1 cellular context compared by ENCODE assay signal in the genomic region with DNA sequence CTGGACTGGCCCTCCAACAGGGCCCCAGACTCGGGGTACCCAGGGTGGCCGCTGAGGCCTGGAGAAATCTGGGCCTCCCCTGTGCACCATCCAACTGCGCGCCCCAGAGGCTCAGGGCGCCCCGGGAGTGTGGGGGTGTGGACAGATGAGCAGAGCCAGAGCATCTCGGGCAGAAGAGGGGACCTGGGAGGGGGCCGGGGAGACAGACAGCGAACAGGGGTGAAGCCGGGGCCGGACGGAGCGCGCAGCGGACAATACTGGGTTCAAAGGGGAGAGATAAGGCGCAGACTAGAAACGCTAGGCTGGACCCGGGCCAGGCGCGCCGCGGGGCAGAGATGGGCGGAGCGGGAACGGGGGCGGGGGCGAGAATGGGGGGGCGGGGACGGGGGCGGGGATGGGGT.
TF ChIP-seq lines count a peak whose summit lies in the region.

No MANE protein-coding gene starts in this region.

TF ChIP-seq in HepG2, 621 proteins besides CTCF, POLR2A, EP300 and RAD21 (continued from another document and continues in another):
- TF ChIP-seq CEBPG (CRISPR knock-in tag; IDR thresholded peaks at IDR 0.05) = no peak
- TF ChIP-seq MAZ (IDR thresholded peaks at IDR 0.05; ENCODE audit: borderline replicate concordance, low read depth, low read length) = no peak
- no peak for TF ChIP-seq MAZ (CRISPR knock-in tag; IDR thresholded peaks at IDR 0.05; ENCODE audit: low read depth)
- TF ChIP-seq ZNF136 (CRISPR knock-in tag; IDR thresholded peaks at IDR 0.05; ENCODE audit: low read depth) = no peak
- no peak for TF ChIP-seq HOXA9 (CRISPR knock-in tag; IDR thresholded peaks at IDR 0.05; ENCODE audit: borderline replicate concordance)
- no peak for TF ChIP-seq ZNF121 (CRISPR knock-in tag; IDR thresholded peaks at IDR 0.05)
- 0 out of 2 replicates have a peak, but pooled peaks have one; percentile 20 for TF ChIP-seq ZNF564 (CRISPR knock-in tag; IDR thresholded peaks at IDR 0.05)
- TF ChIP-seq, protein P1, sequence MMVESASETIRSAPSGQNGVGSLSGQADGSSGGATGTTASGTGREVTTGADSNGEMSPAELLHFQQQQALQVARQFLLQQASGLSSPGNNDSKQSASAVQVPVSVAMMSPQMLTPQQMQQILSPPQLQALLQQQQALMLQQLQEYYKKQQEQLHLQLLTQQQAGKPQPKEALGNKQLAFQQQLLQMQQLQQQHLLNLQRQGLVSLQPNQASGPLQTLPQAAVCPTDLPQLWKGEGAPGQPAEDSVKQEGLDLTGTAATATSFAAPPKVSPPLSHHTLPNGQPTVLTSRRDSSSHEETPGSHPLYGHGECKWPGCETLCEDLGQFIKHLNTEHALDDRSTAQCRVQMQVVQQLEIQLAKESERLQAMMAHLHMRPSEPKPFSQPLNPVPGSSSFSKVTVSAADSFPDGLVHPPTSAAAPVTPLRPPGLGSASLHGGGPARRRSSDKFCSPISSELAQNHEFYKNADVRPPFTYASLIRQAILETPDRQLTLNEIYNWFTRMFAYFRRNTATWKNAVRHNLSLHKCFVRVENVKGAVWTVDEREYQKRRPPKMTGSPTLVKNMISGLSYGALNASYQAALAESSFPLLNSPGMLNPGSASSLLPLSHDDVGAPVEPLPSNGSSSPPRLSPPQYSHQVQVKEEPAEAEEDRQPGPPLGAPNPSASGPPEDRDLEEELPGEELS (CRISPR knock-in tag; IDR thresholded peaks at IDR 0.05) = peak; percentile 67
- no peak for TF ChIP-seq ZSCAN30 (CRISPR knock-in tag; IDR thresholded peaks at IDR 0.05)
- TF ChIP-seq, protein P2, sequence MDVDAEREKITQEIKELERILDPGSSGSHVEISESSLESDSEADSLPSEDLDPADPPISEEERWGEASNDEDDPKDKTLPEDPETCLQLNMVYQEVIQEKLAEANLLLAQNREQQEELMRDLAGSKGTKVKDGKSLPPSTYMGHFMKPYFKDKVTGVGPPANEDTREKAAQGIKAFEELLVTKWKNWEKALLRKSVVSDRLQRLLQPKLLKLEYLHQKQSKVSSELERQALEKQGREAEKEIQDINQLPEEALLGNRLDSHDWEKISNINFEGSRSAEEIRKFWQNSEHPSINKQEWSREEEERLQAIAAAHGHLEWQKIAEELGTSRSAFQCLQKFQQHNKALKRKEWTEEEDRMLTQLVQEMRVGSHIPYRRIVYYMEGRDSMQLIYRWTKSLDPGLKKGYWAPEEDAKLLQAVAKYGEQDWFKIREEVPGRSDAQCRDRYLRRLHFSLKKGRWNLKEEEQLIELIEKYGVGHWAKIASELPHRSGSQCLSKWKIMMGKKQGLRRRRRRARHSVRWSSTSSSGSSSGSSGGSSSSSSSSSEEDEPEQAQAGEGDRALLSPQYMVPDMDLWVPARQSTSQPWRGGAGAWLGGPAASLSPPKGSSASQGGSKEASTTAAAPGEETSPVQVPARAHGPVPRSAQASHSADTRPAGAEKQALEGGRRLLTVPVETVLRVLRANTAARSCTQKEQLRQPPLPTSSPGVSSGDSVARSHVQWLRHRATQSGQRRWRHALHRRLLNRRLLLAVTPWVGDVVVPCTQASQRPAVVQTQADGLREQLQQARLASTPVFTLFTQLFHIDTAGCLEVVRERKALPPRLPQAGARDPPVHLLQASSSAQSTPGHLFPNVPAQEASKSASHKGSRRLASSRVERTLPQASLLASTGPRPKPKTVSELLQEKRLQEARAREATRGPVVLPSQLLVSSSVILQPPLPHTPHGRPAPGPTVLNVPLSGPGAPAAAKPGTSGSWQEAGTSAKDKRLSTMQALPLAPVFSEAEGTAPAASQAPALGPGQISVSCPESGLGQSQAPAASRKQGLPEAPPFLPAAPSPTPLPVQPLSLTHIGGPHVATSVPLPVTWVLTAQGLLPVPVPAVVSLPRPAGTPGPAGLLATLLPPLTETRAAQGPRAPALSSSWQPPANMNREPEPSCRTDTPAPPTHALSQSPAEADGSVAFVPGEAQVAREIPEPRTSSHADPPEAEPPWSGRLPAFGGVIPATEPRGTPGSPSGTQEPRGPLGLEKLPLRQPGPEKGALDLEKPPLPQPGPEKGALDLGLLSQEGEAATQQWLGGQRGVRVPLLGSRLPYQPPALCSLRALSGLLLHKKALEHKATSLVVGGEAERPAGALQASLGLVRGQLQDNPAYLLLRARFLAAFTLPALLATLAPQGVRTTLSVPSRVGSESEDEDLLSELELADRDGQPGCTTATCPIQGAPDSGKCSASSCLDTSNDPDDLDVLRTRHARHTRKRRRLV (CRISPR knock-in tag; IDR thresholded peaks at IDR 0.05) = no peak
- TF ChIP-seq GATA4 (IDR thresholded peaks at IDR 0.05; ENCODE audit: borderline replicate concordance, low read depth) = peak; percentile 48; the same call in 1 of the 2 replicates
- no peak for TF ChIP-seq ZNF674 (CRISPR knock-in tag; IDR thresholded peaks at IDR 0.05; ENCODE audit: low read depth)
- TF ChIP-seq, protein P3, sequence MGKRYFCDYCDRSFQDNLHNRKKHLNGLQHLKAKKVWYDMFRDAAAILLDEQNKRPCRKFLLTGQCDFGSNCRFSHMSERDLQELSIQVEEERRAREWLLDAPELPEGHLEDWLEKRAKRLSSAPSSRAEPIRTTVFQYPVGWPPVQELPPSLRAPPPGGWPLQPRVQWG (CRISPR knock-in tag; IDR thresholded peaks at IDR 0.05; ENCODE audit: borderline replicate concordance, low read depth) = no peak
- no peak for TF ChIP-seq ZNF629 (CRISPR knock-in tag; conservative IDR thresholded peaks at IDR 0.05)
- TF ChIP-seq ZNF678 (CRISPR knock-in tag; IDR thresholded peaks at IDR 0.05) = no peak
- no peak for TF ChIP-seq ZNF20 (CRISPR knock-in tag; IDR thresholded peaks at IDR 0.05)
- 0 out of 2 replicates have a peak, but pooled peaks have one; percentile 10 for TF ChIP-seq FOXA3 (CRISPR knock-in tag; IDR thresholded peaks at IDR 0.05)
- no peak for TF ChIP-seq FOXM1 (CRISPR knock-in tag; IDR thresholded peaks at IDR 0.05)
- TF ChIP-seq, protein P4, sequence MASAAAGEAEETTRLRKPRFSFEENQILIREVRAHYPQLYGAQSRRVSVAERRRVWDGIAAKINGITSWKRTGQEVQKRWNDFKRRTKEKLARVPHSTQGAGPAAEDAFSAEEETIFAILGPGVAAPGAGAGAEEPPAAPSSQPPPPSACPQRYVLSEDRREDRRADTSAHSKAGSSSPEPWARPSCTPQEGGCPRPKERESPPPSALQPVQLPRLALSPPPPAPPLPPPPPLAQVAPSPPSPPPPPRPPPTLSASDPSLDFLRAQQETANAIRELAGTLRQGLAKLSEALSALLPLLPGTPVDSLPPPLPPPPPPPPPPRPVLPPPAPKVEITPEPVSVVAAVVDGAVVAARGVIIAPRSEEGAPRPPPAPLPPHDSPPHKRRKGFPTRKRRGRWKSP (CRISPR knock-in tag; IDR thresholded peaks at IDR 0.05) = no peak
- TF ChIP-seq ZNF468 (CRISPR knock-in tag; IDR thresholded peaks at IDR 0.05) = no peak
- TF ChIP-seq, protein P5, sequence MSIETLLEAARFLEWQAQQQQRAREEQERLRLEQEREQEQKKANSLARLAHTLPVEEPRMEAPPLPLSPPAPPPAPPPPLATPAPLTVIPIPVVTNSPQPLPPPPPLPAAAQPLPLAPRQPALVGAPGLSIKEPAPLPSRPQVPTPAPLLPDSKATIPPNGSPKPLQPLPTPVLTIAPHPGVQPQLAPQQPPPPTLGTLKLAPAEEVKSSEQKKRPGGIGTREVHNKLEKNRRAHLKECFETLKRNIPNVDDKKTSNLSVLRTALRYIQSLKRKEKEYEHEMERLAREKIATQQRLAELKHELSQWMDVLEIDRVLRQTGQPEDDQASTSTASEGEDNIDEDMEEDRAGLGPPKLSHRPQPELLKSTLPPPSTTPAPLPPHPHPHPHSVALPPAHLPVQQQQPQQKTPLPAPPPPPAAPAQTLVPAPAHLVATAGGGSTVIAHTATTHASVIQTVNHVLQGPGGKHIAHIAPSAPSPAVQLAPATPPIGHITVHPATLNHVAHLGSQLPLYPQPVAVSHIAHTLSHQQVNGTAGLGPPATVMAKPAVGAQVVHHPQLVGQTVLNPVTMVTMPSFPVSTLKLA (IDR thresholded peaks at IDR 0.05) = no peak
- no peak for TF ChIP-seq ZNF589 (CRISPR knock-in tag; conservative IDR thresholded peaks at IDR 0.05)
- TF ChIP-seq NFYB (CRISPR knock-in tag; IDR thresholded peaks at IDR 0.05) = no peak
- TF ChIP-seq ZNF547 (CRISPR knock-in tag; IDR thresholded peaks at IDR 0.05) = no peak
- no peak for TF ChIP-seq PAF1 (CRISPR knock-in tag; IDR thresholded peaks at IDR 0.05)
- peak; percentile 51; the same call in 1 of the 2 replicates for TF ChIP-seq NR2C2 (CRISPR knock-in tag; IDR thresholded peaks at IDR 0.05; ENCODE audit: borderline replicate concordance)
- no peak for TF ChIP-seq ZFP41 (CRISPR knock-in tag; IDR thresholded peaks at IDR 0.05; ENCODE audit: borderline replicate concordance)
- TF ChIP-seq SCMH1 (CRISPR knock-in tag; IDR thresholded peaks at IDR 0.05; ENCODE audit: borderline replicate concordance) = no peak
- no peak for TF ChIP-seq ZNF577 (CRISPR knock-in tag; IDR thresholded peaks at IDR 0.05; ENCODE audit: borderline replicate concordance, low read depth)
- no peak for TF ChIP-seq FOXP1 (IDR thresholded peaks at IDR 0.05)
- peak; percentile 9; the same call in 1 of the 2 replicates for TF ChIP-seq FOXP1 (CRISPR knock-in tag; IDR thresholded peaks at IDR 0.05)
- no peak for TF ChIP-seq TAF1 (CRISPR knock-in tag; IDR thresholded peaks at IDR 0.05)
- no peak for TF ChIP-seq TOE1 (CRISPR knock-in tag; IDR thresholded peaks at IDR 0.05)
- no peak for TF ChIP-seq ADNP (CRISPR knock-in tag; IDR thresholded peaks at IDR 0.05)
- TF ChIP-seq, protein P6, sequence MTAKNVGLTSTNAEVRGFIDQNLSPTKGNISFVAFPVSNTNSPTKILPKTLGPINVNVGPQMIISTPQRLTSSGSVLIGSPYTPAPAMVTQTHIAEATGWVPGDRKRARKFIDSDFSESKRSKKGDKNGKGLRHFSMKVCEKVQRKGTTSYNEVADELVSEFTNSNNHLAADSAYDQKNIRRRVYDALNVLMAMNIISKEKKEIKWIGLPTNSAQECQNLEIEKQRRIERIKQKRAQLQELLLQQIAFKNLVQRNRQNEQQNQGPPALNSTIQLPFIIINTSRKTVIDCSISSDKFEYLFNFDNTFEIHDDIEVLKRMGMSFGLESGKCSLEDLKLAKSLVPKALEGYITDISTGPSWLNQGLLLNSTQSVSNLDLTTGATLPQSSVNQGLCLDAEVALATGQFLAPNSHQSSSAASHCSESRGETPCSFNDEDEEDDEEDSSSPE (CRISPR knock-in tag; IDR thresholded peaks at IDR 0.05) = peak; percentile 29; the same call in 1 of the 2 replicates
- no peak for TF ChIP-seq ZNF160 (CRISPR knock-in tag; IDR thresholded peaks at IDR 0.05)
- no peak for TF ChIP-seq DNMT3B (CRISPR knock-in tag; conservative IDR thresholded peaks at IDR 0.05)
- TF ChIP-seq, protein P7, sequence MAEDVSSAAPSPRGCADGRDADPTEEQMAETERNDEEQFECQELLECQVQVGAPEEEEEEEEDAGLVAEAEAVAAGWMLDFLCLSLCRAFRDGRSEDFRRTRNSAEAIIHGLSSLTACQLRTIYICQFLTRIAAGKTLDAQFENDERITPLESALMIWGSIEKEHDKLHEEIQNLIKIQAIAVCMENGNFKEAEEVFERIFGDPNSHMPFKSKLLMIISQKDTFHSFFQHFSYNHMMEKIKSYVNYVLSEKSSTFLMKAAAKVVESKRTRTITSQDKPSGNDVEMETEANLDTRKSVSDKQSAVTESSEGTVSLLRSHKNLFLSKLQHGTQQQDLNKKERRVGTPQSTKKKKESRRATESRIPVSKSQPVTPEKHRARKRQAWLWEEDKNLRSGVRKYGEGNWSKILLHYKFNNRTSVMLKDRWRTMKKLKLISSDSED (CRISPR knock-in tag; IDR thresholded peaks at IDR 0.05) = no peak
- TF ChIP-seq MAFG (CRISPR knock-in tag; IDR thresholded peaks at IDR 0.05) = no peak
- TF ChIP-seq ZNF747 (CRISPR knock-in tag; IDR thresholded peaks at IDR 0.05; ENCODE audit: borderline replicate concordance) = no peak
- no peak for TF ChIP-seq TRIM24 (CRISPR knock-in tag; IDR thresholded peaks at IDR 0.05)
- no peak for TF ChIP-seq RFX3 (CRISPR knock-in tag; IDR thresholded peaks at IDR 0.05)
- peak; percentile 69; the same call in 1 of the 2 replicates for TF ChIP-seq MTF2 (CRISPR knock-in tag; IDR thresholded peaks at IDR 0.05; ENCODE audit: borderline replicate concordance)
- TF ChIP-seq, protein P8, sequence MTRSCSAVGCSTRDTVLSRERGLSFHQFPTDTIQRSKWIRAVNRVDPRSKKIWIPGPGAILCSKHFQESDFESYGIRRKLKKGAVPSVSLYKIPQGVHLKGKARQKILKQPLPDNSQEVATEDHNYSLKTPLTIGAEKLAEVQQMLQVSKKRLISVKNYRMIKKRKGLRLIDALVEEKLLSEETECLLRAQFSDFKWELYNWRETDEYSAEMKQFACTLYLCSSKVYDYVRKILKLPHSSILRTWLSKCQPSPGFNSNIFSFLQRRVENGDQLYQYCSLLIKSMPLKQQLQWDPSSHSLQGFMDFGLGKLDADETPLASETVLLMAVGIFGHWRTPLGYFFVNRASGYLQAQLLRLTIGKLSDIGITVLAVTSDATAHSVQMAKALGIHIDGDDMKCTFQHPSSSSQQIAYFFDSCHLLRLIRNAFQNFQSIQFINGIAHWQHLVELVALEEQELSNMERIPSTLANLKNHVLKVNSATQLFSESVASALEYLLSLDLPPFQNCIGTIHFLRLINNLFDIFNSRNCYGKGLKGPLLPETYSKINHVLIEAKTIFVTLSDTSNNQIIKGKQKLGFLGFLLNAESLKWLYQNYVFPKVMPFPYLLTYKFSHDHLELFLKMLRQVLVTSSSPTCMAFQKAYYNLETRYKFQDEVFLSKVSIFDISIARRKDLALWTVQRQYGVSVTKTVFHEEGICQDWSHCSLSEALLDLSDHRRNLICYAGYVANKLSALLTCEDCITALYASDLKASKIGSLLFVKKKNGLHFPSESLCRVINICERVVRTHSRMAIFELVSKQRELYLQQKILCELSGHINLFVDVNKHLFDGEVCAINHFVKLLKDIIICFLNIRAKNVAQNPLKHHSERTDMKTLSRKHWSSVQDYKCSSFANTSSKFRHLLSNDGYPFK (CRISPR knock-in tag; IDR thresholded peaks at IDR 0.05; ENCODE audit: borderline replicate concordance) = peak; percentile 76; the same call in 1 of the 2 replicates
- TF ChIP-seq, protein P9, sequence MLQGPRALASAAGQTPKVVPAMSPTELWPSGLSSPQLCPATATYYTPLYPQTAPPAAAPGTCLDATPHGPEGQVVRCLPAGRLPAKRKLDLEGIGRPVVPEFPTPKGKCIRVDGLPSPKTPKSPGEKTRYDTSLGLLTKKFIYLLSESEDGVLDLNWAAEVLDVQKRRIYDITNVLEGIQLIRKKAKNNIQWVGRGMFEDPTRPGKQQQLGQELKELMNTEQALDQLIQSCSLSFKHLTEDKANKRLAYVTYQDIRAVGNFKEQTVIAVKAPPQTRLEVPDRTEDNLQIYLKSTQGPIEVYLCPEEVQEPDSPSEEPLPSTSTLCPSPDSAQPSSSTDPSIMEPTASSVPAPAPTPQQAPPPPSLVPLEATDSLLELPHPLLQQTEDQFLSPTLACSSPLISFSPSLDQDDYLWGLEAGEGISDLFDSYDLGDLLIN (CRISPR knock-in tag; IDR thresholded peaks at IDR 0.05; ENCODE audit: borderline replicate concordance) = no peak
- no peak for TF ChIP-seq ZNF790 (CRISPR knock-in tag; IDR thresholded peaks at IDR 0.05; ENCODE audit: borderline replicate concordance)
- no peak; the same call in 1 of the 2 replicates for TF ChIP-seq GATAD1 (CRISPR knock-in tag; IDR thresholded peaks at IDR 0.05)
- no peak for TF ChIP-seq NFE2L2 (IDR thresholded peaks at IDR 0.05; ENCODE audit: low read length)
- no peak for TF ChIP-seq ZNF782 (CRISPR knock-in tag; IDR thresholded peaks at IDR 0.05; ENCODE audit: borderline replicate concordance)
- TF ChIP-seq, protein P10, sequence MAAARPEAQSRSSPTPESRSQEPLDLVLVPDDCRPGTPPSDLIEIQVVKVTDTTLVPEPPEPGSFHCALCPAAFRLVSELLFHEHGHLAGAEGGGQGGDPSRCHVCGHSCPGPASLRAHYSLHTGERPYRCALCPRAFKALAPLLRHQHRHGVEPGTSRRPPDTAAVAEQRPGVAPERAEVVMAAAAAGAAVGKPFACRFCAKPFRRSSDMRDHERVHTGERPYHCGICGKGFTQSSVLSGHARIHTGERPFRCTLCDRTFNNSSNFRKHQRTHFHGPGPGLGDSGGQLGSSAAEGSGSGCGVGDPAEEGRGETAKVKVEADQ (CRISPR knock-in tag; IDR thresholded peaks at IDR 0.05; ENCODE audit: borderline replicate concordance) = no peak
- no peak for TF ChIP-seq GTF2F1 (IDR thresholded peaks at IDR 0.05; ENCODE audit: low read length)
